Comparison of ENCODE assay signal across 10 cellular contexts in genomic region chr4:146342600-146343192, GRCh38.
DNase-seq lines count a peak whose midpoint lies in the region; ATAC-seq and TF ChIP-seq lines count a peak whose summit lies in the region.
"Had no signal": no experiment of that assay in that cellular context is flagged by ENCODE, and none has a peak within 500 bp of the region (broad histone marks: within the 10 kb centered on the region; RNA-seq: fewer than 3 reads in every experiment).

No MANE protein-coding gene starts in this region.

- H2AFZ ChIP-seq in PC-3 (ENCODE audit: low read length) (no peak overlapping the region), neural progenitor cell (replicated peaks) (no peak overlapping the region)

- H3K4me3 Mint-ChIP-seq in neural progenitor cell: no peak overlapping the region
- H3K4me3 Mint-ChIP-seq: IgD-negative memory B cell; stimulated activated naive CD8-positive, alpha-beta T cell treated with anti-CD3 and anti-CD28 coated beads, Interleukin-15, Interleukin-2, amounts not matched to agents 100 ng/mL and 50 ng/mL, for 24 hours had no signal

- H3K27ac Mint-ChIP-seq in neural progenitor cell: no peak overlapping the region
- H3K27ac Mint-ChIP-seq: IgD-negative memory B cell; stimulated activated naive CD8-positive, alpha-beta T cell treated with anti-CD3 and anti-CD28 coated beads, Interleukin-15, Interleukin-2, amounts not matched to agents 100 ng/mL and 50 ng/mL, for 24 hours had no signal

- H3K36me3 ChIP-seq in GM06990 (ENCODE audit: control insufficient read depth, insufficient read depth, low read length) (no peaks in the 10 kb centered on the region), PC-3 (ENCODE audit: low read depth, low read length) (no peaks in the 10 kb centered on the region), neural progenitor cell (no peaks in the 10 kb centered on the region)

- peak; percentile 41 for TF ChIP-seq CTCF in GM06990 (IDR thresholded peaks at IDR 0.05; ENCODE audit: insufficient read depth, low read length, poor library complexity, severe bottlenecking)
- TF ChIP-seq CTCF in PC-3 (conservative IDR thresholded peaks at IDR 0.05; ENCODE audit: low read depth, low read length): peak; percentile 46
- TF ChIP-seq CTCF in neural progenitor cell (IDR thresholded peaks at IDR 0.05): peak; percentile 73

- H3F3A ChIP-seq in PC-3 (ENCODE audit: low read length, unreplicated experiment): no peaks in the 10 kb centered on the region
- no peaks in the 10 kb centered on the region for H3F3A ChIP-seq in neural progenitor cell (ENCODE audit: low read depth)

- H3K79me2 ChIP-seq in PC-3 (ENCODE audit: low read length) (no peaks in the 10 kb centered on the region), neural progenitor cell (ENCODE audit: low read depth) (no peaks in the 10 kb centered on the region)

- H3K4me1 Mint-ChIP-seq in neural progenitor cell: peaks cover 4% of the 10 kb centered on the region

- H3K27ac ChIP-seq in PC-3 (ENCODE audit: low read length) (no peak overlapping the region), neural progenitor cell (no peak overlapping the region)

- BruUV-seq in PC-3 (replicated peaks; lab: Mats Ljungman, UMichigan): no TSS peak

- POLR2A ChIA-PET in PC-3 (lab: Charles Lee; ENCODE audit: unreplicated experiment): interaction anchor here (0.6 kb wide), 2 partner anchors 304 to 656 kb away, joined by 5 to 7 read pairs; no protein-coding TSS in a partner anchor

- H3K9me3 ChIP-seq in PC-3 (ENCODE audit: low read length) (no peaks in the 10 kb centered on the region), neural progenitor cell (ENCODE audit: low read depth) (no peaks in the 10 kb centered on the region)

- peak; percentile 27; the same call in 1 of the 2 replicates for ATAC-seq in PC-3
- no peak for ATAC-seq in HG03135 (IDR thresholded peaks at IDR 0.05; ENCODE audit: unreplicated experiment)
- ATAC-seq in left colon: no peak

- H3K27me3 ChIP-seq in GM06990 (replicated peaks; ENCODE audit: control insufficient read depth, insufficient read depth, low read length) (no peaks in the 10 kb centered on the region), PC-3 (ENCODE audit: low read length) (no peaks in the 10 kb centered on the region), neural progenitor cell (no peaks in the 10 kb centered on the region)

- H3K4me2 ChIP-seq in PC-3 (ENCODE audit: low read length): no peak overlapping the region
- no peak overlapping the region for H3K4me2 ChIP-seq in neural progenitor cell

- no peaks in the 10 kb centered on the region for H3K9me3 Mint-ChIP-seq in neural progenitor cell
- H3K9me3 Mint-ChIP-seq: IgD-negative memory B cell; stimulated activated naive CD8-positive, alpha-beta T cell treated with anti-CD3 and anti-CD28 coated beads, Interleukin-15, Interleukin-2, amounts not matched to agents 100 ng/mL and 50 ng/mL, for 24 hours had no signal

- H3K9ac ChIP-seq in PC-3 (ENCODE audit: low read length) (no peak overlapping the region), neural progenitor cell (no peak overlapping the region)

- H4K20me1 ChIP-seq in PC-3 (ENCODE audit: low read length): no peaks in the 10 kb centered on the region
- no peaks in the 10 kb centered on the region for H4K20me1 ChIP-seq in neural progenitor cell (ENCODE audit: low read depth)

- peak; percentile 26 for DNase-seq in AG20443 (ENCODE audit: low spot score)
- DNase-seq in GM06990 (ENCODE audit: extremely low read depth, insufficient read length): no peak
- DNase-seq in PC-3: peak; percentile 78
- peak; percentile 55 for DNase-seq in dedifferentiated amniotic fluid mesenchymal stem cell (ENCODE audit: extremely low spot score)
- peak; percentile 34 for DNase-seq in neural progenitor cell (ENCODE audit: low spot score)
- no peak for DNase-seq in H4 (ENCODE audit: low spot score)
- no peak for DNase-seq in left colon

- CTCF ChIA-PET in PC-3 (lab: Charles Lee): interaction anchor here (0.7 kb wide), 1 partner anchor 472 kb away, joined by 4 read pairs; no protein-coding TSS in a partner anchor

- no peaks in the 10 kb centered on the region for H3K27me3 Mint-ChIP-seq in neural progenitor cell (ENCODE audit: insufficient read depth, low read depth)
- H3K27me3 Mint-ChIP-seq: IgD-negative memory B cell; stimulated activated naive CD8-positive, alpha-beta T cell treated with anti-CD3 and anti-CD28 coated beads, Interleukin-15, Interleukin-2, amounts not matched to agents 100 ng/mL and 50 ng/mL, for 24 hours had no signal

- H3K4me3 ChIP-seq in GM06990 (replicated peaks; ENCODE audit: low read depth, low read length) (no peak overlapping the region), PC-3 (ENCODE audit: low read length) (no peak overlapping the region), neural progenitor cell (no peak overlapping the region)

- H3K9me2 ChIP-seq in PC-3 (replicated peaks; ENCODE audit: low read length): no peaks in the 10 kb centered on the region

- intact Hi-C loops in PC-3 (cut with micrococcal nuclease) (loop anchor here (1.0 to 10.0 kb wide), 5 partner anchors 122 to 750 kb away; partner anchors contain the start of gene SLC10A7), left colon (cut with DNase I, micrococcal nuclease) (loop anchor here in 1 of 2 donors (10.0 kb wide), 2 partner anchors 572 to 752 kb away; no protein-coding TSS in a partner anchor)

- H3K4me1 ChIP-seq in PC-3 (ENCODE audit: insufficient read depth, low read length) (peaks cover 8% of the 10 kb centered on the region), neural progenitor cell (no peaks in the 10 kb centered on the region)

- no peaks in the 10 kb centered on the region for H3K36me3 Mint-ChIP-seq in neural progenitor cell
- H3K36me3 Mint-ChIP-seq: IgD-negative memory B cell had no signal

Comparison
In these comparisons a context has a peak if more than half of its experiments do, and no peak if none do; other contexts are left out.
1. DNase-seq: peak in AG20443 (single experiment), PC-3 (single experiment), dedifferentiated amniotic fluid mesenchymal stem cell (single experiment) and neural progenitor cell (single experiment); none in GM06990 (single experiment), H4 (single experiment) and left colon (0 of 2).
2. Peak in every context shown above with its lines, with median percentiles within 50 percentile points of each other: CTCF ChIP-seq.